8 cellular contexts compared by ENCODE assay signal in genomic region chr5:18008940-18009339, GRCh38.
"Had no signal": no experiment of that assay in that cellular context is flagged by ENCODE, and none has a peak within 500 bp of the region (broad histone marks: within the 10 kb centered on the region; RNA-seq: fewer than 3 reads in every experiment).

No MANE protein-coding gene starts in this region.

- DNase-seq: GDM1, GF-D8 had no signal

- FAIRE-seq: G401.6, GM12878, GM12891, GM12892, GM18507, GM19239 had no signal

- H3K4me3 ChIP-seq: GM12878 had no signal

- ATAC-seq: GM12878 had no signal
